ENCODE assay signal across 1 cellular context in genomic region chr19:33064778-33065550, GRCh38.
TF ChIP-seq lines count a peak whose summit lies in the region.

TSS of gene RHPN2 (minus strand) at chr19:33064888. CDS start at chr19:33064852, 36 bp downstream.

TF ChIP-seq in HepG2, 621 proteins besides CTCF, POLR2A, EP300 and RAD21 (continued from another document and continues in another):
- TF ChIP-seq SRY (CRISPR knock-in tag; IDR thresholded peaks at IDR 0.05) (no peak), NFE2L2 (IDR thresholded peaks at IDR 0.05; ENCODE audit: low read length) (no peak), ZBTB7A (CRISPR knock-in tag; IDR thresholded peaks at IDR 0.05) (no peak), ZNF136 (CRISPR knock-in tag; IDR thresholded peaks at IDR 0.05; ENCODE audit: low read depth) (no peak), ZNF782 (CRISPR knock-in tag; IDR thresholded peaks at IDR 0.05; ENCODE audit: borderline replicate concordance) (no peak), ZNF672 (CRISPR knock-in tag; IDR thresholded peaks at IDR 0.05) (no peak), ZNF44 (CRISPR knock-in tag; IDR thresholded peaks at IDR 0.05) (no peak), SP1 (IDR thresholded peaks at IDR 0.05) (no peak), SP1 (CRISPR knock-in tag; IDR thresholded peaks at IDR 0.05) (peak; percentile 57), ATF3 (CRISPR knock-in tag; IDR thresholded peaks at IDR 0.05) (peak; percentile 16; the same call in 1 of the 2 replicates), RXRA (CRISPR knock-in tag; IDR thresholded peaks at IDR 0.05) (peak; percentile 54), AKAP8 (CRISPR knock-in tag; IDR thresholded peaks at IDR 0.05) (no peak), KDM2A (CRISPR knock-in tag; IDR thresholded peaks at IDR 0.05; ENCODE audit: borderline replicate concordance, low read depth) (no peak; the same call in 1 of the 2 replicates), REL (CRISPR knock-in tag; conservative IDR thresholded peaks at IDR 0.05) (peak; percentile 22; the same call in 1 of the 2 replicates), NR1H2 (CRISPR knock-in tag; IDR thresholded peaks at IDR 0.05; ENCODE audit: borderline replicate concordance, low read depth) (no peak), SYNCRIP (IDR thresholded peaks at IDR 0.05; ENCODE audit: insufficient read depth, low read depth, low read length) (no peak), POLR2AphosphoS5 (IDR thresholded peaks at IDR 0.05; ENCODE audit: low read depth, low read length) (peak; percentile 67), RFX1 (IDR thresholded peaks at IDR 0.05) (no peak), HOXA7 (CRISPR knock-in tag; IDR thresholded peaks at IDR 0.05) (no peak), SNAPC2 (CRISPR knock-in tag; IDR thresholded peaks at IDR 0.05) (no peak), ZNF609 (CRISPR knock-in tag; IDR thresholded peaks at IDR 0.05; ENCODE audit: borderline replicate concordance) (no peak), ZBTB8A (CRISPR knock-in tag; IDR thresholded peaks at IDR 0.05; ENCODE audit: borderline replicate concordance, low read depth) (no peak), RELA (CRISPR knock-in tag; IDR thresholded peaks at IDR 0.05) (no peak), ZNF563 (CRISPR knock-in tag; IDR thresholded peaks at IDR 0.05) (no peak; the same call in 1 of the 2 replicates), JUND (CRISPR knock-in tag; IDR thresholded peaks at IDR 0.05) (no peak), ZNF414 (CRISPR knock-in tag; IDR thresholded peaks at IDR 0.05) (no peak), ZBTB26 (CRISPR knock-in tag; IDR thresholded peaks at IDR 0.05; ENCODE audit: borderline replicate concordance) (no peak), NFATC3 (CRISPR knock-in tag; IDR thresholded peaks at IDR 0.05) (no peak), ISX (CRISPR knock-in tag; conservative IDR thresholded peaks at IDR 0.05) (no peak), KLF9 (CRISPR knock-in tag; IDR thresholded peaks at IDR 0.05; ENCODE audit: low read depth) (no peak), JDP2 (CRISPR knock-in tag; IDR thresholded peaks at IDR 0.05; ENCODE audit: borderline replicate concordance) (no peak), CENPBD1 (CRISPR knock-in tag; IDR thresholded peaks at IDR 0.05; ENCODE audit: borderline replicate concordance, low read depth) (no peak), TRIM24 (CRISPR knock-in tag; IDR thresholded peaks at IDR 0.05) (no peak), ZNF607 (CRISPR knock-in tag; IDR thresholded peaks at IDR 0.05; ENCODE audit: borderline replicate concordance) (peak; percentile 65; the same call in 1 of the 2 replicates), ZNF775 (CRISPR knock-in tag; IDR thresholded peaks at IDR 0.05; ENCODE audit: borderline replicate concordance) (no peak), ZNF841 (CRISPR knock-in tag; IDR thresholded peaks at IDR 0.05; ENCODE audit: borderline replicate concordance) (no peak), GPN1 (CRISPR knock-in tag; IDR thresholded peaks at IDR 0.05; ENCODE audit: borderline replicate concordance) (no peak), THYN1 (CRISPR knock-in tag; IDR thresholded peaks at IDR 0.05; ENCODE audit: borderline replicate concordance, low read depth) (no peak), TBP (CRISPR knock-in tag; IDR thresholded peaks at IDR 0.05) (no peak), SOX5 (CRISPR knock-in tag; IDR thresholded peaks at IDR 0.05; ENCODE audit: borderline replicate concordance) (no peak; the same call in 1 of the 2 replicates), CREB1 (IDR thresholded peaks at IDR 0.05) (no peak), CREB1 (CRISPR knock-in tag; IDR thresholded peaks at IDR 0.05) (no peak), ADNP (CRISPR knock-in tag; IDR thresholded peaks at IDR 0.05) (no peak; the same call in 1 of the 2 replicates), ZNF710 (CRISPR knock-in tag; IDR thresholded peaks at IDR 0.05; ENCODE audit: borderline replicate concordance) (peak; percentile 55; the same call in 1 of the 2 replicates), ZNF737 (CRISPR knock-in tag; IDR thresholded peaks at IDR 0.05; ENCODE audit: borderline replicate concordance) (no peak), TAF15 (IDR thresholded peaks at IDR 0.05; ENCODE audit: low read depth, low read length, poor library complexity, severe bottlenecking) (no peak), RNF2 (conservative IDR thresholded peaks at IDR 0.05; ENCODE audit: low read depth) (0 out of 2 replicates have a peak, but pooled peaks have one; percentile 41), HNF4A (CRISPR knock-in tag; IDR thresholded peaks at IDR 0.05) (no peak), CEBPZ (IDR thresholded peaks at IDR 0.05; ENCODE audit: low read length) (no peak), ARNT2 (CRISPR knock-in tag; IDR thresholded peaks at IDR 0.05; ENCODE audit: low read depth) (peak; percentile 47; the same call in 1 of the 2 replicates), ATF6 (CRISPR knock-in tag; conservative IDR thresholded peaks at IDR 0.05) (no peak), ZNF501 (CRISPR knock-in tag; IDR thresholded peaks at IDR 0.05) (peak; percentile 35; the same call in 1 of the 2 replicates), ZBTB10 (CRISPR knock-in tag; IDR thresholded peaks at IDR 0.05; ENCODE audit: borderline replicate concordance) (no peak), ZNF552 (CRISPR knock-in tag; IDR thresholded peaks at IDR 0.05; ENCODE audit: borderline replicate concordance) (no peak), ZNF891 (CRISPR knock-in tag; IDR thresholded peaks at IDR 0.05) (no peak)
